Comparison of ENCODE assay signal across 19 cellular contexts in genomic region chr4:2574058-2574457, GRCh38. TPM values are rescaled to one million over a fixed set of nuclear protein-coding genes. Genes with fewer than 3 reads are reported as not detected.
DNase-seq lines count a peak whose midpoint lies in the region; ATAC-seq and TF ChIP-seq lines count a peak whose summit lies in the region.
"Had no signal": no experiment of that assay in that cellular context is flagged by ENCODE, and none has a peak within 500 bp of the region (broad histone marks: within the 10 kb centered on the region; RNA-seq: fewer than 3 reads in every experiment).

No MANE protein-coding gene starts in this region.

- no peak overlapping the region for H3K4me3 ChIP-seq in GM23338
- no peak overlapping the region for H3K4me3 ChIP-seq in trophoblast cell (ENCODE audit: low read depth, low read length)
- H3K4me3 ChIP-seq in SK-N-SH (ENCODE audit: low read depth in 2 of 2, low read length in 1 of 2) = no peak overlapping the region
- H3K4me3 ChIP-seq: body of pancreas, esophagus squamous epithelium, lung, PC-9, right lobe of liver, thoracic aorta had no signal

- no peak overlapping the region for H2BK12ac ChIP-seq in trophoblast cell (ENCODE audit: low read length)

- H3K79me1 ChIP-seq in trophoblast cell (ENCODE audit: low read length) = no peaks in the 10 kb centered on the region

- TF ChIP-seq RAD21 in SK-N-SH (IDR thresholded peaks at IDR 0.05; ENCODE audit: low read length) = no peak

- no peak overlapping the region for H3K18ac ChIP-seq in trophoblast cell (ENCODE audit: low read length)

- H4K12ac ChIP-seq in trophoblast cell (ENCODE audit: low read depth, low read length) = no peak overlapping the region

- H3K27me3 Mint-ChIP-seq in CD14-positive monocyte (ENCODE audit: low read depth in 3 of 3) (peaks cover 0 to 1% (median 0%) of the 10 kb centered on the region in 3 donors), GM23338 (ENCODE audit: insufficient read depth, low read depth, poor library complexity) (peaks cover 6% of the 10 kb centered on the region)
- H3K27me3 Mint-ChIP-seq in activated T-helper 17 cell treated with anti-CD3 and anti-CD28 coated beads, Interleukin-2, amount 50 U/mL, for 72 hours = no peaks in the 10 kb centered on the region
- no peaks in the 10 kb centered on the region for H3K27me3 Mint-ChIP-seq in naive thymus-derived CD8-positive, alpha-beta T cell

- CTCF ChIA-PET in SK-N-SH (lab: Yijun Ruan, JAX) = no interaction called here

- H2BK120ac ChIP-seq in trophoblast cell (ENCODE audit: insufficient read depth, low read length, poor library complexity) = no peak overlapping the region

- H2BK5ac ChIP-seq in trophoblast cell (ENCODE audit: low read depth, low read length, poor library complexity) = no peak overlapping the region

- H3F3A ChIP-seq in GM23338 (replicated peaks; ENCODE audit: low read depth) (no peaks in the 10 kb centered on the region), SK-N-SH (replicated peaks; ENCODE audit: insufficient read depth) (peaks cover 3% of the 10 kb centered on the region)

- H4K8ac ChIP-seq in trophoblast cell (ENCODE audit: low read depth, low read length) = no peak overlapping the region

- no CpG with 5 or more reads among the region's 7 CpGs for WGBS in trophoblast cell (ENCODE audit: extremely low coverage, insufficient coverage, insufficient read length)
- 96% methylated on average over 5 of the region's 7 CpGs for WGBS in SK-N-SH (ENCODE audit: low lambda C conversion rate)

- no peak overlapping the region for H3K14ac ChIP-seq in trophoblast cell (ENCODE audit: low read length)

- H3K27ac Mint-ChIP-seq in CD14-positive monocyte = peak overlapping the region in 5 of 7 donors; percentile 8 to 75 (median 68)
- H3K27ac Mint-ChIP-seq in GM23338 = no peak overlapping the region; the same call in 1 of the 2 replicates
- peak overlapping the region; percentile 42 for H3K27ac Mint-ChIP-seq in activated T-helper 17 cell treated with anti-CD3 and anti-CD28 coated beads, Interleukin-2, amount 50 U/mL, for 72 hours
- H3K27ac Mint-ChIP-seq in naive thymus-derived CD8-positive, alpha-beta T cell = peak overlapping the region; percentile 25 to 76 (median 53)

- H3K36me3 Mint-ChIP-seq in CD14-positive monocyte = peaks cover 7 to 21% of the 10 kb centered on the region in 2 donors
- H3K36me3 Mint-ChIP-seq in GM23338 (ENCODE audit: low read depth) = peaks cover 5% of the 10 kb centered on the region; the same call in 2 of the 3 replicates
- peaks cover 15% of the 10 kb centered on the region for H3K36me3 Mint-ChIP-seq in activated T-helper 17 cell treated with anti-CD3 and anti-CD28 coated beads, Interleukin-2, amount 50 U/mL, for 72 hours (ENCODE audit: low read depth)
- peaks cover 0 to 17% (median 4%) of the 10 kb centered on the region in 3 donors for H3K36me3 Mint-ChIP-seq in naive thymus-derived CD8-positive, alpha-beta T cell

- H2AFZ ChIP-seq in GM23338 = no peak overlapping the region
- H2AFZ ChIP-seq in trophoblast cell (ENCODE audit: insufficient read depth, low read length, poor library complexity) = no peak overlapping the region
- no peak overlapping the region for H2AFZ ChIP-seq in SK-N-SH (ENCODE audit: low read depth)
- H2AFZ ChIP-seq: PC-9 had no signal

- DNase-seq in CD14-positive monocyte (ENCODE audit: low spot score) (no peak), GM23338 (ENCODE audit: low spot score) (no peak), SK-N-DZ (ENCODE audit: low spot score) (no peak), trophoblast cell (no peak), SK-N-SH (no peak)
- DNase-seq in naive thymus-derived CD8-positive, alpha-beta T cell = no peak
- DNase-seq: activated CD8-positive, alpha-beta memory T cell treated with anti-CD3 and anti-CD28 coated beads for 24 hours; body of pancreas; esophagus squamous epithelium; NCI-H2081 treated with DMSO at 0.1 percent for 48 hours; NCI-H82; PC-9; right lobe of liver; stimulated activated CD4-positive, alpha-beta T cell treated with anti-CD3 and anti-CD28 coated beads, Interleukin-1b, Interleukin-23, amount 100 ng/mL, for 48 hours had no signal

- H3K79me2 ChIP-seq in GM23338 (replicated peaks; ENCODE audit: insufficient read depth) (peaks cover 100% of the 10 kb centered on the region), trophoblast cell (ENCODE audit: control insufficient read depth, insufficient read depth, low read length, poor library complexity) (peaks cover 9% of the 10 kb centered on the region), SK-N-SH (ENCODE audit: insufficient read depth) (peaks cover 100% of the 10 kb centered on the region)

- peaks cover 9% of the 10 kb centered on the region for H3K4me1 ChIP-seq in GM23338 (ENCODE audit: insufficient read depth)
- H3K4me1 ChIP-seq in trophoblast cell (ENCODE audit: control insufficient read depth in 1 of 2, insufficient read depth in 2 of 2, low read length in 2 of 2) = peaks cover 0 to 3% of the 10 kb centered on the region in 2 experiments
- peaks cover 6 to 12% of the 10 kb centered on the region in 2 experiments; a peak in 1 of 4 replicates for H3K4me1 ChIP-seq in SK-N-SH (ENCODE audit: control insufficient read depth in 1 of 2, insufficient read depth in 2 of 2, low read depth in 1 of 2, low read length in 1 of 2)
- H3K4me1 ChIP-seq: right lobe of liver had no signal

- intact Hi-C loops in CD14-positive monocyte (cut with micrococcal nuclease) = no loop called here

- H3K27me3 ChIP-seq in GM23338 (ENCODE audit: insufficient read depth) (no peaks in the 10 kb centered on the region), trophoblast cell (ENCODE audit: insufficient read depth, low read length) (no peaks in the 10 kb centered on the region), SK-N-SH (ENCODE audit: insufficient read depth) (no peaks in the 10 kb centered on the region)
- H3K27me3 ChIP-seq: body of pancreas, esophagus squamous epithelium, right lobe of liver had no signal

- H3K4me2 ChIP-seq in GM23338 (no peak overlapping the region), trophoblast cell (ENCODE audit: low read length) (no peak overlapping the region), SK-N-SH (no peak overlapping the region)
- H3K4me2 ChIP-seq: PC-9 had no signal

- H2AK5ac ChIP-seq in trophoblast cell (ENCODE audit: low read length) = no peak overlapping the region

- ATAC-seq in GM23338 (no peak), GM21423 (IDR thresholded peaks at IDR 0.05; ENCODE audit: unreplicated experiment) (no peak)
- no peak for ATAC-seq in activated T-helper 17 cell treated with anti-CD3 and anti-CD28 coated beads, Interleukin-2, amount 50 U/mL, for 72 hours (replicated peaks)
- no peak for ATAC-seq in naive thymus-derived CD8-positive, alpha-beta T cell
- ATAC-seq: body of pancreas, HCT116 had no signal

- H3K23ac ChIP-seq in trophoblast cell (ENCODE audit: low read length) = no peak overlapping the region

- H3K4me1 Mint-ChIP-seq in CD14-positive monocyte (peaks cover 42% of the 10 kb centered on the region), GM23338 (peaks cover 28% of the 10 kb centered on the region)
- peaks cover 44% of the 10 kb centered on the region for H3K4me1 Mint-ChIP-seq in activated T-helper 17 cell treated with anti-CD3 and anti-CD28 coated beads, Interleukin-2, amount 50 U/mL, for 72 hours
- H3K4me1 Mint-ChIP-seq in naive thymus-derived CD8-positive, alpha-beta T cell = peaks cover 43 to 67% (median 62%) of the 10 kb centered on the region in 4 donors

- H3K27ac ChIP-seq in GM23338 (ENCODE audit: low read depth) (0 out of 2 replicates have a peak overlapping the region, but pooled peaks have one; percentile 63), trophoblast cell (ENCODE audit: low read depth, low read length) (no peak overlapping the region), SK-N-SH (ENCODE audit: low read depth in 2 of 2, low read length in 1 of 2) (no peak overlapping the region)
- H3K27ac ChIP-seq: body of pancreas, esophagus squamous epithelium, PC-9, right lobe of liver, thoracic aorta had no signal

- no peaks in the 10 kb centered on the region for H3K9me2 ChIP-seq in GM23338 (ENCODE audit: insufficient read depth)
- H3K9me2 ChIP-seq in SK-N-SH = no peaks in the 10 kb centered on the region

- no peaks in the 10 kb centered on the region for H3K36me3 ChIP-seq in GM23338 (ENCODE audit: insufficient read depth)
- H3K36me3 ChIP-seq in trophoblast cell (ENCODE audit: control insufficient read depth in 1 of 2, insufficient read depth in 2 of 2, low read length in 2 of 2) = peaks cover 0 to 4% of the 10 kb centered on the region in 2 experiments
- H3K36me3 ChIP-seq in SK-N-SH (replicated peaks in 1 of 2; ENCODE audit: control insufficient read depth in 1 of 2, insufficient read depth in 2 of 2, low read length in 1 of 2) = peaks cover 0 to 6% of the 10 kb centered on the region in 2 experiments
- H3K36me3 ChIP-seq: thoracic aorta had no signal

- H4K20me1 ChIP-seq in GM23338 (replicated peaks; ENCODE audit: insufficient read depth) (peaks cover 45% of the 10 kb centered on the region), SK-N-SH (ENCODE audit: insufficient read depth) (peaks cover 98% of the 10 kb centered on the region)

- no peak overlapping the region for H3K4ac ChIP-seq in trophoblast cell (ENCODE audit: low read depth, low read length)

- no peak for TF ChIP-seq CTCF in CD14-positive monocyte (IDR thresholded peaks at IDR 0.05)
- no peak for TF ChIP-seq CTCF in GM23338 (conservative IDR thresholded peaks at IDR 0.05; ENCODE audit: low read depth in 2 of 2)
- TF ChIP-seq CTCF in SK-N-SH (IDR thresholded peaks at IDR 0.05) = no peak

- H3K9ac ChIP-seq in trophoblast cell (ENCODE audit: low read length) (no peak overlapping the region), SK-N-SH (no peak overlapping the region)

- no peak overlapping the region for H3K4me3 Mint-ChIP-seq in CD14-positive monocyte
- H3K4me3 Mint-ChIP-seq in GM23338 = no peak overlapping the region
- H3K4me3 Mint-ChIP-seq in activated T-helper 17 cell treated with anti-CD3 and anti-CD28 coated beads, Interleukin-2, amount 50 U/mL, for 72 hours = no peak overlapping the region
- no peak overlapping the region for H3K4me3 Mint-ChIP-seq in naive thymus-derived CD8-positive, alpha-beta T cell

- H3K9me3 ChIP-seq in trophoblast cell (ENCODE audit: insufficient read depth, low read depth, low read length) (peaks cover 3% of the 10 kb centered on the region), SK-N-SH (no peaks in the 10 kb centered on the region)
- H3K9me3 ChIP-seq: body of pancreas, esophagus squamous epithelium, right lobe of liver, thoracic aorta had no signal

- POLR2A ChIA-PET in naive thymus-derived CD8-positive, alpha-beta T cell (lab: Charles Lee) = no interaction called here
- POLR2A ChIA-PET in SK-N-SH (lab: Yijun Ruan, JAX) = no interaction called here

- H3K9me3 Mint-ChIP-seq in CD14-positive monocyte (peaks cover 0 to 5% (median 0%) of the 10 kb centered on the region in 7 donors), GM23338 (no peaks in the 10 kb centered on the region; the same call in 2 of the 3 replicates)
- no peaks in the 10 kb centered on the region for H3K9me3 Mint-ChIP-seq in activated T-helper 17 cell treated with anti-CD3 and anti-CD28 coated beads, Interleukin-2, amount 50 U/mL, for 72 hours
- no peaks in the 10 kb centered on the region for H3K9me3 Mint-ChIP-seq in naive thymus-derived CD8-positive, alpha-beta T cell

- no peak for TF ChIP-seq EP300 in SK-N-SH (IDR thresholded peaks at IDR 0.05; ENCODE audit: borderline replicate concordance in 1 of 2, low read depth in 1 of 2, low read length in 1 of 2)

- no peak overlapping the region for H4K91ac ChIP-seq in trophoblast cell (ENCODE audit: low read depth, low read length)

RNA-seq across cellular contexts. Expression of gene FAM193A, which starts 37.6 kb away (rescaled TPM):
- polyA plus RNA-seq in CD14-positive monocyte = under 1 TPM; 0.66 to 0.82 TPM
- 20.8 and 22.9 TPM in 2 replicates for total RNA-seq in GM23338 (2014; rRNA removed; shearing (Covaris generic))
- 8.5 and 12.0 TPM in 2 replicates for polyA plus RNA-seq in GM23338 (2016; fragmentation: Nextera tagmentation; extraction: Ambion mirVana)
- total RNA-seq in activated T-helper 17 cell treated with anti-CD3 and anti-CD28 coated beads, Interleukin-2, amount 50 U/mL, for 72 hours = 10 to 100 TPM; 28.9 to 35.3 TPM
- 10 to 100 TPM; 47.4 to 48.6 TPM for total RNA-seq in naive thymus-derived CD8-positive, alpha-beta T cell
- 1 to 10 TPM; 1.5 to 4.3 (median 1.7) TPM for polyA plus RNA-seq in naive thymus-derived CD8-positive, alpha-beta T cell
- 9.6 and 11.0 TPM in 2 replicates for polyA plus RNA-seq in SK-N-DZ (2014; cell fraction: cytosol; rRNA removed)
- 9.7 and 16.6 TPM in 2 replicates for polyA plus RNA-seq in SK-N-DZ (2014; cell fraction: nucleus; rRNA removed)
- 12.4 and 13.0 TPM in 2 replicates for polyA plus RNA-seq in trophoblast cell (2013)
- 7.0 and 9.2 TPM in 2 replicates for polyA plus RNA-seq in SK-N-SH (2012; rRNA removed)
- polyA plus RNA-seq in SK-N-SH (2012; cell fraction: cytosol; rRNA removed) = 6.3 and 7.8 TPM in 2 replicates
- polyA plus RNA-seq in SK-N-SH (2012; cell fraction: nucleus; rRNA removed) = 28.8 and 33.4 TPM in 2 replicates
